Comparison of ENCODE assay signal across 8 cellular contexts in genomic region chr11:102666331-102666957, GRCh38. TPM values are rescaled to one million over a fixed set of nuclear protein-coding genes. Genes with fewer than 3 reads are reported as not detected.
DNase-seq lines count a peak whose midpoint lies in the region; ATAC-seq, FAIRE-seq and TF ChIP-seq lines count a peak whose summit lies in the region.

No MANE protein-coding gene starts in this region.

- DNase-seq in activated T-cell treated with anti-CD3 and anti-CD28 coated beads, Interleukin-2, amount 50 U/mL, for 72 hours: peak; percentile 20 to 33
- no peak for DNase-seq in activated T-cell treated with anti-CD3 and anti-CD28 coated beads for 4 hours
- DNase-seq in LoVo (ENCODE audit: low spot score): peak; percentile 63
- DNase-seq in foreskin keratinocyte: peak in 1 of 2 donors; percentile 17
- DNase-seq in renal cortical epithelial cell (ENCODE audit: low read depth): peak; percentile 61

- no peak overlapping the region for H3K4me3 Mint-ChIP-seq in activated T-cell treated with anti-CD3 and anti-CD28 coated beads, Interleukin-2, amount 50 U/mL, for 72 hours

- peaks cover 5% of the 10 kb centered on the region for H3K4me1 Mint-ChIP-seq in activated T-cell treated with anti-CD3 and anti-CD28 coated beads, Interleukin-2, amount 50 U/mL, for 72 hours (ENCODE audit: low read depth)

- H3K27me3 Mint-ChIP-seq in activated T-cell treated with anti-CD3 and anti-CD28 coated beads, Interleukin-2, amount 50 U/mL, for 72 hours (ENCODE audit: low read depth): no peaks in the 10 kb centered on the region

- no peaks in the 10 kb centered on the region for H3K27me3 ChIP-seq in foreskin keratinocyte

- no peak overlapping the region for H3K27ac ChIP-seq in foreskin keratinocyte

- peak; percentile 93 for FAIRE-seq in TTC549 (lab: Jason Lieb, UNC)

- no peaks in the 10 kb centered on the region for H3K36me3 Mint-ChIP-seq in activated T-cell treated with anti-CD3 and anti-CD28 coated beads, Interleukin-2, amount 50 U/mL, for 72 hours (ENCODE audit: insufficient read depth in 2 of 2)

- ATAC-seq in activated T-cell treated with anti-CD3 and anti-CD28 coated beads, Interleukin-2, amount 50 U/mL, for 72 hours (replicated peaks in 1 of 2): peak; percentile 32 to 49
- ATAC-seq in GM21619 (IDR thresholded peaks at IDR 0.05; ENCODE audit: unreplicated experiment) (peak; percentile 57), foreskin keratinocyte (peak; percentile 59), GM18520 (IDR thresholded peaks at IDR 0.05; ENCODE audit: unreplicated experiment) (no peak)

- no peaks in the 10 kb centered on the region for H3K4me1 ChIP-seq in foreskin keratinocyte

- H3K27ac Mint-ChIP-seq in activated T-cell treated with anti-CD3 and anti-CD28 coated beads, Interleukin-2, amount 50 U/mL, for 72 hours: no peak overlapping the region

- peak; percentile 91 for TF ChIP-seq CTCF in foreskin keratinocyte (conservative IDR thresholded peaks at IDR 0.05)

- no peaks in the 10 kb centered on the region for H3K9me3 Mint-ChIP-seq in activated T-cell treated with anti-CD3 and anti-CD28 coated beads, Interleukin-2, amount 50 U/mL, for 72 hours

RNA-seq across cellular contexts. Expression of gene MMP27, which starts 39.1 kb away (rescaled TPM):
- not detected for total RNA-seq in activated T-cell treated with anti-CD3 and anti-CD28 coated beads, Interleukin-2, amount 50 U/mL, for 72 hours
- not detected in 2 replicates for total RNA-seq in foreskin keratinocyte
- polyA plus RNA-seq in foreskin keratinocyte: not detected in 2 replicates
- total RNA-seq in renal cortical epithelial cell: not detected in 2 replicates

RNA-seq across cellular contexts. Expression of gene MMP20, which starts 41.3 kb away (rescaled TPM):
- total RNA-seq in activated T-cell treated with anti-CD3 and anti-CD28 coated beads, Interleukin-2, amount 50 U/mL, for 72 hours: not detected
- not detected in 2 replicates for total RNA-seq in foreskin keratinocyte
- polyA plus RNA-seq in foreskin keratinocyte: not detected in 2 replicates
- total RNA-seq in renal cortical epithelial cell: not detected in 2 replicates

RNA-seq across cellular contexts. Expression of gene MMP8, which starts 58.3 kb away (rescaled TPM):
- total RNA-seq in activated T-cell treated with anti-CD3 and anti-CD28 coated beads, Interleukin-2, amount 50 U/mL, for 72 hours: not detected
- total RNA-seq in foreskin keratinocyte (not detected in 2 replicates), renal cortical epithelial cell (not detected in 2 replicates)
- not detected in 2 replicates for polyA plus RNA-seq in foreskin keratinocyte
